In genomic region chr11:95835768-95836488, GRCh38 we compare ENCODE assay signal across 8 cellular contexts. TPM values are rescaled to one million over a fixed set of nuclear protein-coding genes. Genes with fewer than 3 reads are reported as not detected.
A peak's percentile ranks its signal among the peaks of the same experiment; 100 is the strongest.
DNase-seq lines count a peak whose midpoint lies in the region; ATAC-seq and TF ChIP-seq lines count a peak whose summit lies in the region.

No MANE protein-coding gene starts in this region.

- H3K4me3 ChIP-seq in heart right ventricle, result no peak overlapping the region

- H3K4me1 ChIP-seq in heart right ventricle, result peaks cover 0 to 8% (median 0%) of the 10 kb centered on the region in 9 donors

- peaks cover 39% of the 10 kb centered on the region for H3K36me3 Mint-ChIP-seq in activated naive CD8-positive, alpha-beta T cell treated with anti-CD3 and anti-CD28 coated beads, Interleukin-2, amount 50 U/mL, for 24 hours (ENCODE audit: low read depth)

- peak; percentile 75 for DNase-seq in NAMALWA (ENCODE audit: low spot score)
- DNase-seq in SKM-1 treated with dmso at 0.1 percent for 144 hours (lab: John Stamatoyannopoulos, UW; ENCODE audit: unreplicated experiment), result peak; percentile 63
- peak; percentile 43 for DNase-seq in activated naive CD8-positive, alpha-beta T cell treated with anti-CD3 and anti-CD28 coated beads, Interleukin-2, amount 50 U/mL, for 24 hours
- peak in 1 of 2 donors; percentile 60 for DNase-seq in heart right ventricle
- peak; percentile 85 for DNase-seq in renal cortical epithelial cell (ENCODE audit: low read depth)

- TF ChIP-seq CTCF in GM12872 (IDR thresholded peaks at IDR 0.05; ENCODE audit: insufficient read depth, low read depth, low read length), result peak; percentile 74
- peak; percentile 77 to 93 (median 87) for TF ChIP-seq CTCF in heart right ventricle (IDR thresholded peaks at IDR 0.05)

- no peaks in the 10 kb centered on the region for H3K27me3 ChIP-seq in heart right ventricle

- peak overlapping the region; percentile 1 for H3K27ac Mint-ChIP-seq in activated naive CD8-positive, alpha-beta T cell treated with anti-CD3 and anti-CD28 coated beads, Interleukin-2, amount 50 U/mL, for 24 hours

- peak overlapping the region in 4 of 10 donors; percentile 24 to 42 (median 30) for H3K27ac ChIP-seq in heart right ventricle

- H3K9me3 Mint-ChIP-seq in activated naive CD8-positive, alpha-beta T cell treated with anti-CD3 and anti-CD28 coated beads, Interleukin-2, amount 50 U/mL, for 24 hours, result no peaks in the 10 kb centered on the region

- H3K4me1 Mint-ChIP-seq in activated naive CD8-positive, alpha-beta T cell treated with anti-CD3 and anti-CD28 coated beads, Interleukin-2, amount 50 U/mL, for 24 hours, result peaks cover 3% of the 10 kb centered on the region

- intact Hi-C loops in heart right ventricle (cut with DNase I), result loop anchor here in 9 of 10 donors (5.0 to 10.0 kb wide), 9 partner anchors 209 to 591 kb away; partner anchors contain the start of genes JRKL (in 7 of the 9) and MAML2 (in 4 of the 9)

- no peaks in the 10 kb centered on the region for H3K9me3 ChIP-seq in heart right ventricle

- no peak overlapping the region for H3K4me3 Mint-ChIP-seq in activated naive CD8-positive, alpha-beta T cell treated with anti-CD3 and anti-CD28 coated beads, Interleukin-2, amount 50 U/mL, for 24 hours

- H3K36me3 ChIP-seq in heart right ventricle, result peaks cover 0 to 100% (median 33%) of the 10 kb centered on the region in 9 donors

- no peaks in the 10 kb centered on the region for H3K27me3 Mint-ChIP-seq in activated naive CD8-positive, alpha-beta T cell treated with anti-CD3 and anti-CD28 coated beads, Interleukin-2, amount 50 U/mL, for 24 hours

- ATAC-seq in HG02588 (IDR thresholded peaks at IDR 0.05; ENCODE audit: unreplicated experiment) (peak; percentile 94), heart right ventricle (peak; percentile 79 to 97 (median 94)), GM19324 (IDR thresholded peaks at IDR 0.05; ENCODE audit: low FRiP score, unreplicated experiment) (no peak)
- peak; percentile 69 for ATAC-seq in activated naive CD8-positive, alpha-beta T cell treated with anti-CD3 and anti-CD28 coated beads, Interleukin-2, amount 50 U/mL, for 24 hours

- 7 to 14% methylated on average over 3 of the region's 3 CpGs for WGBS in heart right ventricle, 2 donors

RNA-seq across cellular contexts. Expression of gene CEP57, which starts 45.6 kb away (rescaled TPM):
- 10 to 100 TPM; 17.3 to 28.5 (median 25.1) TPM for total RNA-seq in heart right ventricle
- polyA plus RNA-seq in heart right ventricle, result 10 to 100 TPM in 1 of 2 donors, 1 to 10 TPM in 1; 9.1 to 13.8 TPM
- total RNA-seq in renal cortical epithelial cell, result 40.8 and 45.8 TPM in 2 replicates

RNA-seq across cellular contexts. Expression of gene FAM76B, which starts 46.3 kb away (rescaled TPM):
- 1 to 10 TPM; 5.5 to 9.1 (median 7.7) TPM for total RNA-seq in heart right ventricle
- 1 to 10 TPM; 4.1 to 9.9 TPM for polyA plus RNA-seq in heart right ventricle
- total RNA-seq in renal cortical epithelial cell, result 21.2 and 40.2 TPM in 2 replicates
